In genomic region chr18:54679318-54680149, GRCh38 we compare ENCODE assay signal across 8 cellular contexts.
DNase-seq lines count a peak whose midpoint lies in the region; ATAC-seq and TF ChIP-seq lines count a peak whose summit lies in the region.

No MANE protein-coding gene starts in this region.

- no peak overlapping the region for H3T11ph ChIP-seq in H9 (ENCODE audit: low read length)

- H3K4me1 ChIP-seq in DOHH2 (ENCODE audit: control insufficient read depth, low read length) (no peaks in the 10 kb centered on the region), H9 (ENCODE audit: insufficient read depth, low read length) (no peaks in the 10 kb centered on the region), upper lobe of left lung (no peaks in the 10 kb centered on the region)

- ATAC-seq in upper lobe of left lung (ENCODE audit: low FRiP score in 2 of 2) (peak; percentile 53 to 71), HG02623 (IDR thresholded peaks at IDR 0.05; ENCODE audit: unreplicated experiment) (no peak)

- H4K5ac ChIP-seq in H9 (ENCODE audit: insufficient read length, low read depth, low read length): no peak overlapping the region

- H3K27ac ChIP-seq in DOHH2 (ENCODE audit: low read depth, low read length) (no peak overlapping the region), H9 (ENCODE audit: insufficient read length, low read depth, low read length) (no peak overlapping the region), upper lobe of left lung (no peak overlapping the region)

- no peak overlapping the region for H3K4ac ChIP-seq in H9 (ENCODE audit: low read depth, low read length)

- H3K79me2 ChIP-seq in DOHH2 (ENCODE audit: control insufficient read depth, low read length) (no peaks in the 10 kb centered on the region), H9 (ENCODE audit: insufficient read depth, low read length) (no peaks in the 10 kb centered on the region)

- no peaks in the 10 kb centered on the region for H3K27me3 Mint-ChIP-seq in H9 (ENCODE audit: low read depth)

- no peak overlapping the region for H2BK12ac ChIP-seq in H9 (ENCODE audit: insufficient read length, low read depth, low read length)

- no peak for DNase-seq in H9
- peak; percentile 66 for DNase-seq in NCI-H2227 (lab: John Stamatoyannopoulos, UW; ENCODE audit: unreplicated experiment)
- peak; percentile 72 for DNase-seq in astrocyte of the cerebellum (ENCODE audit: low read depth)
- peak; percentile 87 for DNase-seq in iris pigment epithelial cell (ENCODE audit: low read depth)
- DNase-seq in upper lobe of left lung: no peak
- no peak for DNase-seq in germinal center (ENCODE audit: low spot score)

- in situ Hi-C loops in astrocyte of the cerebellum (cut with HindIII; ENCODE audit: low sequenced_read_pairs): loop anchor here (10.0 kb wide), 1 partner anchor 295 kb away; no protein-coding TSS in a partner anchor

- no peaks in the 10 kb centered on the region for H4K20me1 ChIP-seq in DOHH2 (ENCODE audit: control insufficient read depth, insufficient read depth, low read depth, low read length)
- H4K20me1 ChIP-seq in H9 (ENCODE audit: control insufficient read depth, insufficient read depth, insufficient read length): no peaks in the 10 kb centered on the region

- H3K4me3 ChIP-seq in DOHH2 (ENCODE audit: low read length) (no peak overlapping the region), astrocyte of the cerebellum (ENCODE audit: low read depth, low read length) (no peak overlapping the region), upper lobe of left lung (no peak overlapping the region)

- no peak overlapping the region for H4K8ac ChIP-seq in H9 (replicated peaks; ENCODE audit: insufficient read length, low read depth, low read length)

- no peak for TF ChIP-seq POLR2A in upper lobe of left lung (IDR thresholded peaks at IDR 0.05)

- H2AK5ac ChIP-seq in H9 (ENCODE audit: insufficient read length, low read length): no peak overlapping the region

- H3K9me3 ChIP-seq in DOHH2 (ENCODE audit: control insufficient read depth, insufficient read depth, low read length) (no peaks in the 10 kb centered on the region), H9 (ENCODE audit: control insufficient read depth, low read depth, low read length) (no peaks in the 10 kb centered on the region), upper lobe of left lung (no peaks in the 10 kb centered on the region)

- H2AFZ ChIP-seq in H9 (ENCODE audit: low read length): no peak overlapping the region

- H3K9me3 Mint-ChIP-seq in H9: peaks cover 5 to 7% of the 10 kb centered on the region in 2 experiments; a peak in 2 of 5 replicates

- 0 out of 2 replicates have a peak, but pooled peaks cover 5% of the 10 kb centered on the region for H3K27me3 ChIP-seq in DOHH2 (ENCODE audit: control insufficient read depth, low read length)
- no peaks in the 10 kb centered on the region for H3K27me3 ChIP-seq in H9 (ENCODE audit: insufficient read depth, low read length)
- no peaks in the 10 kb centered on the region for H3K27me3 ChIP-seq in upper lobe of left lung

- TF ChIP-seq CTCF in DOHH2 (IDR thresholded peaks at IDR 0.05; ENCODE audit: low read depth, low read length, poor library complexity, severe bottlenecking) (peak; percentile 48), H9 (conservative IDR thresholded peaks at IDR 0.05) (peak; percentile 69), astrocyte of the cerebellum (IDR thresholded peaks at IDR 0.05; ENCODE audit: low read depth, low read length, missing control alignments) (peak; percentile 55), upper lobe of left lung (IDR thresholded peaks at IDR 0.05) (peak in 5 of 6 experiments; percentile 13 to 58 (median 52))

- WGBS in H9 (ENCODE audit: extremely low coverage, insufficient read length, low lambda C conversion rate): no CpG with 5 or more reads among the region's 4 CpGs
- 29 to 38% methylated on average over 4 of the region's 4 CpGs for WGBS in upper lobe of left lung, 2 donors

- H3K23me2 ChIP-seq in H9 (ENCODE audit: insufficient read length, low read depth, low read length, poor library complexity, severe bottlenecking): no peaks in the 10 kb centered on the region

- H2BK5ac ChIP-seq in H9 (ENCODE audit: insufficient read length, low read length): no peak overlapping the region

- H2BK20ac ChIP-seq in H9 (ENCODE audit: low read depth, low read length, poor library complexity, severe bottlenecking): no peak overlapping the region

- H3K4me3 Mint-ChIP-seq in H9: no peak overlapping the region

- no peak for TF ChIP-seq EP300 in upper lobe of left lung (IDR thresholded peaks at IDR 0.05)

- no peaks in the 10 kb centered on the region; a peak in 1 of 4 replicates for H3K4me1 Mint-ChIP-seq in H9

- no peak overlapping the region for H3K4me2 ChIP-seq in DOHH2 (ENCODE audit: low read length)
- H3K4me2 ChIP-seq in H9 (ENCODE audit: insufficient read depth, insufficient read length, low read length): no peak overlapping the region

- no peak overlapping the region for H3K14ac ChIP-seq in H9 (ENCODE audit: insufficient read depth, low read length)

- no peak overlapping the region for H2BK120ac ChIP-seq in H9 (ENCODE audit: low read depth, low read length, poor library complexity, severe bottlenecking)

- H3K23ac ChIP-seq in H9 (ENCODE audit: insufficient read length, low read depth, low read length): no peak overlapping the region

- no peaks in the 10 kb centered on the region for H3K9me2 ChIP-seq in DOHH2 (replicated peaks; ENCODE audit: control insufficient read depth, low read length)

- H3F3A ChIP-seq in DOHH2 (ENCODE audit: control insufficient read depth, insufficient read depth): no peaks in the 10 kb centered on the region

- H2BK15ac ChIP-seq in H9 (ENCODE audit: low read depth, low read length): no peak overlapping the region; the same call in 1 of the 2 replicates

- no peak overlapping the region for H3K56ac ChIP-seq in H9 (ENCODE audit: insufficient read length, low read depth, low read length)

- H3K27ac Mint-ChIP-seq in H9: no peak overlapping the region

- H3K9ac ChIP-seq in H9 (ENCODE audit: extremely low read depth, insufficient read length, low read length): no peak overlapping the region

- H3K36me3 ChIP-seq in DOHH2 (ENCODE audit: control insufficient read depth, low read length): no peaks in the 10 kb centered on the region
- H3K36me3 ChIP-seq in upper lobe of left lung: no peaks in the 10 kb centered on the region

- H3K79me1 ChIP-seq in H9 (ENCODE audit: insufficient read depth, low read depth, low read length, poor library complexity, severe bottlenecking): no peaks in the 10 kb centered on the region

- H3K18ac ChIP-seq in H9 (ENCODE audit: insufficient read length, low read depth, low read length): no peak overlapping the region

- H3K36me3 Mint-ChIP-seq in H9 (ENCODE audit: insufficient read depth in 1 of 3, low read depth in 3 of 3): peaks cover 0 to 4% (median 0%) of the 10 kb centered on the region in 3 experiments; a peak in 1 of 7 replicates

- H4K91ac ChIP-seq in H9 (ENCODE audit: insufficient read length, low read depth, low read length): no peak overlapping the region

Comparison
In these comparisons a context has a peak if more than half of its experiments do, and no peak if none do; other contexts are left out.
1. DNase-seq: peak in NCI-H2227 (single experiment), astrocyte of the cerebellum (single experiment) and iris pigment epithelial cell (single experiment); none in H9 (single experiment), upper lobe of left lung (0 of 2) and germinal center (single experiment).
2. Peak in every context shown above with its lines, with median percentiles within 50 percentile points of each other: CTCF ChIP-seq.